18 cellular contexts compared by ENCODE assay signal in the genomic region with DNA sequence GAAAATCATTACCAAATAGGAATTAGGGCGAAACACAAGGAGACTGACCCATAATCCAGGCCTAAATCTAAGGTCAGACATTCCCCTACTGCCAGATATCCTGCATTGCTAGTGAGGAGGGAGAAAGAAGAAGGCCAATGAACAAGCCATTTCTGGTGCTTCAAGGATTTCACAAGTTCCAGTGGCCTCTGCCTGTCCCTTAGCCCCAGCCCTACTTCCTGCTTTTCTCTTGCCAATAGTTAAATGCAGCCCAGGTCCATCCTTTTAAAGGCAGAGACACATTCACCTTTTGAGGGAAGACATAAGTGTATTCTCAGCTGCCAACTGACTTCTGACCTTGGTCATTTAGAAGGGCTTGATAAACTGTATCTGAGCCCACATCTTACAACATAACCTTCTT.
"Had no signal": no experiment of that assay in that cellular context is flagged by ENCODE, and none has a peak within 500 bp of the region (broad histone marks: within the 10 kb centered on the region; RNA-seq: fewer than 3 reads in every experiment).

No MANE protein-coding gene starts in this region.

- ATAC-seq: activated CD4-positive, alpha-beta T cell treated with anti-CD3 and anti-CD28 coated beads for 36 hours; gastroesophageal sphincter; naive thymus-derived CD8-positive, alpha-beta T cell; stimulated activated memory B cell treated with anti-CD40 and anti-IgM and Interleukin-4, amounts not matched to agents 10 μg/mL and 1 μg/mL and 100 μg/mL, for 72 hours; WTC11 had no signal

- H3K27me3 ChIP-seq: esophagus muscularis mucosa, gastroesophageal sphincter, heart left ventricle, sigmoid colon, spleen, upper lobe of left lung had no signal

- H3K9me3 ChIP-seq: esophagus muscularis mucosa, gastroesophageal sphincter, heart left ventricle, prostate gland, sigmoid colon, spleen, thoracic aorta, upper lobe of left lung had no signal

- DNase-seq: activated CD4-positive, alpha-beta T cell treated with anti-CD3 and anti-CD28 coated beads for 36 hours; activated CD4-positive, alpha-beta T cell treated with anti-CD3 and anti-CD28 coated beads, Interleukin-2, amount 50 U/mL, for 48 hours; activated gamma-delta T cell treated with Interleukin-2 at 50 U/mL for 16 hours; effector memory CD4-positive, alpha-beta T cell; heart left ventricle; kidney; mesenchymal stem cell; naive thymus-derived CD8-positive, alpha-beta T cell; sigmoid colon; spleen; stimulated activated CD4-positive, alpha-beta T cell treated with anti-CD3 and anti-CD28 coated beads, Interleukin-4, amount 100 ng/mL, for 4 hours; upper lobe of left lung had no signal

- H3K27ac ChIP-seq: esophagus muscularis mucosa, gastroesophageal sphincter, heart left ventricle, prostate gland, sigmoid colon, spleen, thoracic aorta, upper lobe of left lung had no signal

- H3K4me3 ChIP-seq: esophagus muscularis mucosa, gastroesophageal sphincter, heart left ventricle, prostate gland, sigmoid colon, spleen, thoracic aorta, upper lobe of left lung had no signal

- H3K4me1 ChIP-seq: esophagus muscularis mucosa, gastroesophageal sphincter, prostate gland, sigmoid colon, upper lobe of left lung had no signal

- H3K36me3 ChIP-seq: esophagus muscularis mucosa, gastroesophageal sphincter, heart left ventricle, prostate gland, sigmoid colon, spleen, thoracic aorta, upper lobe of left lung had no signal
